Comparison of ENCODE assay signal across 1 cellular context in the genomic region with DNA sequence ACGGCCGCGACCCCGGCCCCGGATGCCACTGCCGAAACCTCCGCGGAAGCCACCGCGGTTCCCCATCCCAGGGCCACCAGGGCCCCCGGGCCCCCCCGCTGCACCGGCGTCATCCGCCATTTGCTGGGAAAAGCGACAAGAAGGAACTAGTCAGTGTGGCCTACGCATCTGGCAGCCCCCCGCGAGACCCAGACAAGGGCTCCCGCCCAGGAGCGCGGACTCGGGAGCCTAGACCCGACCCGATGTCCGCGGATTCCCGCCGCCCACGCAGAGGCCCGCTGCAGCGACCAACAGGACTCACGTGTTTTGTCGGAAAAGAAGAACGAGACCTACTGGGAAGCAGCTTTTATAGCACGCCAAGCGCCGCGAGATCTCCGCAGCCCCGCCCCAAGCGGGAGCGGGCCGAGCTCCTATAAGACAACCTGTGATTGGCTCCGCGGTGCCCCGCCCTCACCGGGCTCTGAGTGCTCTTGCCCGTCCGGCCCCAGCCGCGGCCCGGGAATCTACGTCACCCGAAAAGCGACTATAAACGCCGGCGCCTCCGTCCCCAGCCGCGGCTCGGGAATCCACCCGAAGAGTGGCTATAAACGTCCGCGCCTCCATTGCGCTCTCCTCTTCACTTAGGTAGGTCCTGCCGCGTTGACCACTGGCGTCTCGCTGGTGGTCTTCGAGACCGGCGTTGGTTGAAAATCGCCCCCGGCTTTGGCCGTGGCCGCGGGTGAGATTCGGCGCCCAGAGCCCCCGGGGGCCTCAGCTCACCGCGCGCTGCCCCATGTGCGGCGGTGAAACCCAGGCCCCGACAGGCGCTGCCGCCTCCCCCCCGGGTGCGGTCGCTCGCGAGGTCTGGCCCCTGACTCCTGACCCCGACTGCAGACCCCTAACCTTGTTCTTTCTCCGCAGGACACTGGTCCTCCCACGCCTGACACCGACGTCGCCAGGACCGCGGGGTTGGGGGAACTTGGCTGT.
A peak's percentile ranks its signal among the peaks of the same experiment; 100 is the strongest.
TF ChIP-seq lines count a peak whose summit lies in the region.

A gene (minus strand): TSS at position 321 of the 966 bp plus-strand sequence. CDS start 201 bp downstream, at position 120.

TF ChIP-seq in HepG2, 621 proteins besides CTCF, POLR2A, EP300 and RAD21 (continued from another document and continues in another):
- TF ChIP-seq, protein P1, sequence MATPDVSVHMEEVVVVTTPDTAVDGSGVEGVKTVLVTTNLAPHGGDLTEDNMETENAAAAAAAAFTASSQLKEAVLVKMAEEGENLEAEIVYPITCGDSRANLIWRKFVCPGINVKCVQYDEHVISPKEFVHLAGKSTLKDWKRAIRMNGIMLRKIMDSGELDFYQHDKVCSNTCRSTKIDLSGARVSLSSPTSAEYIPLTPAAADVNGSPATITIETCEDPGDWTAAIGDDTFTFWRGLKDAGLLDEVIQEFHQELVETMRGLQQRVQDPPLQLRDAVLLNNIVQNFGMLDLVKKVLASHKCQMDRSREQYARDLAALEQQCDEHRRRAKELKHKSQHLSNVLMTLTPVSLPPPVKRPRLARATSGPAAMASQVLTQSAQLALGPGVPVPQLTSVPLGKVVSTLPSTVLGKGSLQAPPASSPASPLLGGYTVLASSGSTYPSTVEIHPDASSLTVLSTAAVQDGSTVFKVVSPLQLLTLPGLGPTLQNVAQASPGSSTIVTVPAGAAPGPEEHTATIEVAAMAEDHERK (CRISPR knock-in tag; IDR thresholded peaks at IDR 0.05; ENCODE audit: low read depth) = no peak
- TF ChIP-seq ZC3H4 (CRISPR knock-in tag; IDR thresholded peaks at IDR 0.05; ENCODE audit: borderline replicate concordance) (peak; percentile 84; the same call in 1 of the 2 replicates), ZMYM2 (CRISPR knock-in tag; IDR thresholded peaks at IDR 0.05) (no peak), ZFY (CRISPR knock-in tag; IDR thresholded peaks at IDR 0.05) (peak; percentile 77), CREB1 (IDR thresholded peaks at IDR 0.05) (peak; percentile 93), CREB1 (CRISPR knock-in tag; IDR thresholded peaks at IDR 0.05) (peak; percentile 97), ZNF44 (CRISPR knock-in tag; IDR thresholded peaks at IDR 0.05) (no peak; the same call in 1 of the 2 replicates), CBX2 (IDR thresholded peaks at IDR 0.05; ENCODE audit: low read depth, low read length) (no peak), CBX2 (CRISPR knock-in tag; IDR thresholded peaks at IDR 0.05; ENCODE audit: low read depth) (no peak), RFXANK (CRISPR knock-in tag; IDR thresholded peaks at IDR 0.05) (no peak; the same call in 1 of the 2 replicates), ZFP37 (CRISPR knock-in tag; IDR thresholded peaks at IDR 0.05; ENCODE audit: borderline replicate concordance) (peak; percentile 58; the same call in 1 of the 2 replicates), NR2F2 (IDR thresholded peaks at IDR 0.05; ENCODE audit: borderline replicate concordance, low read depth) (no peak), ZNF724P (CRISPR knock-in tag; IDR thresholded peaks at IDR 0.05; ENCODE audit: borderline replicate concordance) (no peak; the same call in 1 of the 2 replicates), RFX5 (IDR thresholded peaks at IDR 0.05; ENCODE audit: low read depth, low read length) (no peak), U2AF2 (IDR thresholded peaks at IDR 0.05; ENCODE audit: low read depth, low read length) (no peak), SRSF9 (IDR thresholded peaks at IDR 0.05; ENCODE audit: borderline replicate concordance, insufficient read depth, low read depth, low read length, poor library complexity, severe bottlenecking) (no peak), ZNF24 (IDR thresholded peaks at IDR 0.05) (no peak), MIER2 (CRISPR knock-in tag; IDR thresholded peaks at IDR 0.05) (no peak), RARA (CRISPR knock-in tag; IDR thresholded peaks at IDR 0.05) (0 out of 2 replicates have a peak, but pooled peaks have one; percentile 26), PCBP1 (IDR thresholded peaks at IDR 0.05; ENCODE audit: borderline replicate concordance, low read depth, low read length) (no peak), KLF12 (CRISPR knock-in tag; IDR thresholded peaks at IDR 0.05; ENCODE audit: borderline replicate concordance) (peak; percentile 95), ZNF510 (CRISPR knock-in tag; IDR thresholded peaks at IDR 0.05; ENCODE audit: low read depth) (no peak), ATM (IDR thresholded peaks at IDR 0.05; ENCODE audit: borderline replicate concordance) (no peak), FIP1L1 (IDR thresholded peaks at IDR 0.05; ENCODE audit: borderline replicate concordance, insufficient read depth, low read depth, low read length) (no peak), SP1 (IDR thresholded peaks at IDR 0.05) (no peak), SP1 (CRISPR knock-in tag; IDR thresholded peaks at IDR 0.05) (peak; percentile 87), SIX1 (CRISPR knock-in tag; IDR thresholded peaks at IDR 0.05; ENCODE audit: borderline replicate concordance) (no peak), HMG20A (CRISPR knock-in tag; IDR thresholded peaks at IDR 0.05; ENCODE audit: borderline replicate concordance) (no peak), KLF15 (CRISPR knock-in tag; IDR thresholded peaks at IDR 0.05; ENCODE audit: borderline replicate concordance) (no peak), YY1 (IDR thresholded peaks at IDR 0.05; ENCODE audit: insufficient read depth, insufficient replicate concordance, low read depth, low read length) (peak; percentile 75), GTF2F1 (IDR thresholded peaks at IDR 0.05; ENCODE audit: low read length) (peak; percentile 86; the same call in 1 of the 2 replicates), ZNF329 (CRISPR knock-in tag; IDR thresholded peaks at IDR 0.05; ENCODE audit: low read depth) (peak; percentile 40; the same call in 1 of the 2 replicates), XRCC5 (optimal IDR thresholded peaks at IDR 0.05; ENCODE audit: low read length) (peak; percentile 52)
- TF ChIP-seq, protein P2, sequence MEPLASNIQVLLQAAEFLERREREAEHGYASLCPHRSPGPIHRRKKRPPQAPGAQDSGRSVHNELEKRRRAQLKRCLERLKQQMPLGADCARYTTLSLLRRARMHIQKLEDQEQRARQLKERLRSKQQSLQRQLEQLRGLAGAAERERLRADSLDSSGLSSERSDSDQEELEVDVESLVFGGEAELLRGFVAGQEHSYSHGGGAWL (CRISPR knock-in tag; IDR thresholded peaks at IDR 0.05) = peak; percentile 85
- TF ChIP-seq, protein P3, sequence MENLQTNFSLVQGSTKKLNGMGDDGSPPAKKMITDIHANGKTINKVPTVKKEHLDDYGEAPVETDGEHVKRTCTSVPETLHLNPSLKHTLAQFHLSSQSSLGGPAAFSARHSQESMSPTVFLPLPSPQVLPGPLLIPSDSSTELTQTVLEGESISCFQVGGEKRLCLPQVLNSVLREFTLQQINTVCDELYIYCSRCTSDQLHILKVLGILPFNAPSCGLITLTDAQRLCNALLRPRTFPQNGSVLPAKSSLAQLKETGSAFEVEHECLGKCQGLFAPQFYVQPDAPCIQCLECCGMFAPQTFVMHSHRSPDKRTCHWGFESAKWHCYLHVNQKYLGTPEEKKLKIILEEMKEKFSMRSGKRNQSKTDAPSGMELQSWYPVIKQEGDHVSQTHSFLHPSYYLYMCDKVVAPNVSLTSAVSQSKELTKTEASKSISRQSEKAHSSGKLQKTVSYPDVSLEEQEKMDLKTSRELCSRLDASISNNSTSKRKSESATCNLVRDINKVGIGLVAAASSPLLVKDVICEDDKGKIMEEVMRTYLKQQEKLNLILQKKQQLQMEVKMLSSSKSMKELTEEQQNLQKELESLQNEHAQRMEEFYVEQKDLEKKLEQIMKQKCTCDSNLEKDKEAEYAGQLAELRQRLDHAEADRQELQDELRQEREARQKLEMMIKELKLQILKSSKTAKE (CRISPR knock-in tag; IDR thresholded peaks at IDR 0.05; ENCODE audit: borderline replicate concordance) = no peak
- TF ChIP-seq, protein P4, sequence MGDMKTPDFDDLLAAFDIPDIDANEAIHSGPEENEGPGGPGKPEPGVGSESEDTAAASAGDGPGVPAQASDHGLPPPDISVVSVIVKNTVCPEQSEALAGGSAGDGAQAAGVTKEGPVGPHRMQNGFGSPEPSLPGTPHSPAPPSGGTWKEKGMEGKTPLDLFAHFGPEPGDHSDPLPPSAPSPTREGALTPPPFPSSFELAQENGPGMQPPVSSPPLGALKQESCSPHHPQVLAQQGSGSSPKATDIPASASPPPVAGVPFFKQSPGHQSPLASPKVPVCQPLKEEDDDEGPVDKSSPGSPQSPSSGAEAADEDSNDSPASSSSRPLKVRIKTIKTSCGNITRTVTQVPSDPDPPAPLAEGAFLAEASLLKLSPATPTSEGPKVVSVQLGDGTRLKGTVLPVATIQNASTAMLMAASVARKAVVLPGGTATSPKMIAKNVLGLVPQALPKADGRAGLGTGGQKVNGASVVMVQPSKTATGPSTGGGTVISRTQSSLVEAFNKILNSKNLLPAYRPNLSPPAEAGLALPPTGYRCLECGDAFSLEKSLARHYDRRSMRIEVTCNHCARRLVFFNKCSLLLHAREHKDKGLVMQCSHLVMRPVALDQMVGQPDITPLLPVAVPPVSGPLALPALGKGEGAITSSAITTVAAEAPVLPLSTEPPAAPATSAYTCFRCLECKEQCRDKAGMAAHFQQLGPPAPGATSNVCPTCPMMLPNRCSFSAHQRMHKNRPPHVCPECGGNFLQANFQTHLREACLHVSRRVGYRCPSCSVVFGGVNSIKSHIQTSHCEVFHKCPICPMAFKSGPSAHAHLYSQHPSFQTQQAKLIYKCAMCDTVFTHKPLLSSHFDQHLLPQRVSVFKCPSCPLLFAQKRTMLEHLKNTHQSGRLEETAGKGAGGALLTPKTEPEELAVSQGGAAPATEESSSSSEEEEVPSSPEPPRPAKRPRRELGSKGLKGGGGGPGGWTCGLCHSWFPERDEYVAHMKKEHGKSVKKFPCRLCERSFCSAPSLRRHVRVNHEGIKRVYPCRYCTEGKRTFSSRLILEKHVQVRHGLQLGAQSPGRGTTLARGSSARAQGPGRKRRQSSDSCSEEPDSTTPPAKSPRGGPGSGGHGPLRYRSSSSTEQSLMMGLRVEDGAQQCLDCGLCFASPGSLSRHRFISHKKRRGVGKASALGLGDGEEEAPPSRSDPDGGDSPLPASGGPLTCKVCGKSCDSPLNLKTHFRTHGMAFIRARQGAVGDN (CRISPR knock-in tag; IDR thresholded peaks at IDR 0.05) = peak; percentile 75
- TF ChIP-seq, protein P5, sequence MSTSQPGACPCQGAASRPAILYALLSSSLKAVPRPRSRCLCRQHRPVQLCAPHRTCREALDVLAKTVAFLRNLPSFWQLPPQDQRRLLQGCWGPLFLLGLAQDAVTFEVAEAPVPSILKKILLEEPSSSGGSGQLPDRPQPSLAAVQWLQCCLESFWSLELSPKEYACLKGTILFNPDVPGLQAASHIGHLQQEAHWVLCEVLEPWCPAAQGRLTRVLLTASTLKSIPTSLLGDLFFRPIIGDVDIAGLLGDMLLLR (CRISPR knock-in tag; IDR thresholded peaks at IDR 0.05) = peak; percentile 67; the same call in 1 of the 2 replicates
- TF ChIP-seq, protein P6, sequence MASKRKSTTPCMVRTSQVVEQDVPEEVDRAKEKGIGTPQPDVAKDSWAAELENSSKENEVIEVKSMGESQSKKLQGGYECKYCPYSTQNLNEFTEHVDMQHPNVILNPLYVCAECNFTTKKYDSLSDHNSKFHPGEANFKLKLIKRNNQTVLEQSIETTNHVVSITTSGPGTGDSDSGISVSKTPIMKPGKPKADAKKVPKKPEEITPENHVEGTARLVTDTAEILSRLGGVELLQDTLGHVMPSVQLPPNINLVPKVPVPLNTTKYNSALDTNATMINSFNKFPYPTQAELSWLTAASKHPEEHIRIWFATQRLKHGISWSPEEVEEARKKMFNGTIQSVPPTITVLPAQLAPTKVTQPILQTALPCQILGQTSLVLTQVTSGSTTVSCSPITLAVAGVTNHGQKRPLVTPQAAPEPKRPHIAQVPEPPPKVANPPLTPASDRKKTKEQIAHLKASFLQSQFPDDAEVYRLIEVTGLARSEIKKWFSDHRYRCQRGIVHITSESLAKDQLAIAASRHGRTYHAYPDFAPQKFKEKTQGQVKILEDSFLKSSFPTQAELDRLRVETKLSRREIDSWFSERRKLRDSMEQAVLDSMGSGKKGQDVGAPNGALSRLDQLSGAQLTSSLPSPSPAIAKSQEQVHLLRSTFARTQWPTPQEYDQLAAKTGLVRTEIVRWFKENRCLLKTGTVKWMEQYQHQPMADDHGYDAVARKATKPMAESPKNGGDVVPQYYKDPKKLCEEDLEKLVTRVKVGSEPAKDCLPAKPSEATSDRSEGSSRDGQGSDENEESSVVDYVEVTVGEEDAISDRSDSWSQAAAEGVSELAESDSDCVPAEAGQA (IDR thresholded peaks at IDR 0.05; ENCODE audit: low read depth) = no peak
- TF ChIP-seq, protein P6 (CRISPR knock-in tag; IDR thresholded peaks at IDR 0.05; ENCODE audit: borderline replicate concordance) = peak; percentile 86; the same call in 1 of the 2 replicates
- TF ChIP-seq, protein P7, sequence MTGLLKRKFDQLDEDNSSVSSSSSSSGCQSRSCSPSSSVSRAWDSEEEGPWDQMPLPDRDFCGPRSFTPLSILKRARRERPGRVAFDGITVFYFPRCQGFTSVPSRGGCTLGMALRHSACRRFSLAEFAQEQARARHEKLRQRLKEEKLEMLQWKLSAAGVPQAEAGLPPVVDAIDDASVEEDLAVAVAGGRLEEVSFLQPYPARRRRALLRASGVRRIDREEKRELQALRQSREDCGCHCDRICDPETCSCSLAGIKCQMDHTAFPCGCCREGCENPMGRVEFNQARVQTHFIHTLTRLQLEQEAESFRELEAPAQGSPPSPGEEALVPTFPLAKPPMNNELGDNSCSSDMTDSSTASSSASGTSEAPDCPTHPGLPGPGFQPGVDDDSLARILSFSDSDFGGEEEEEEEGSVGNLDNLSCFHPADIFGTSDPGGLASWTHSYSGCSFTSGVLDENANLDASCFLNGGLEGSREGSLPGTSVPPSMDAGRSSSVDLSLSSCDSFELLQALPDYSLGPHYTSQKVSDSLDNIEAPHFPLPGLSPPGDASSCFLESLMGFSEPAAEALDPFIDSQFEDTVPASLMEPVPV (CRISPR knock-in tag; IDR thresholded peaks at IDR 0.05) = no peak
